Comparison of ENCODE assay signal across 8 cellular contexts in the genomic region with DNA sequence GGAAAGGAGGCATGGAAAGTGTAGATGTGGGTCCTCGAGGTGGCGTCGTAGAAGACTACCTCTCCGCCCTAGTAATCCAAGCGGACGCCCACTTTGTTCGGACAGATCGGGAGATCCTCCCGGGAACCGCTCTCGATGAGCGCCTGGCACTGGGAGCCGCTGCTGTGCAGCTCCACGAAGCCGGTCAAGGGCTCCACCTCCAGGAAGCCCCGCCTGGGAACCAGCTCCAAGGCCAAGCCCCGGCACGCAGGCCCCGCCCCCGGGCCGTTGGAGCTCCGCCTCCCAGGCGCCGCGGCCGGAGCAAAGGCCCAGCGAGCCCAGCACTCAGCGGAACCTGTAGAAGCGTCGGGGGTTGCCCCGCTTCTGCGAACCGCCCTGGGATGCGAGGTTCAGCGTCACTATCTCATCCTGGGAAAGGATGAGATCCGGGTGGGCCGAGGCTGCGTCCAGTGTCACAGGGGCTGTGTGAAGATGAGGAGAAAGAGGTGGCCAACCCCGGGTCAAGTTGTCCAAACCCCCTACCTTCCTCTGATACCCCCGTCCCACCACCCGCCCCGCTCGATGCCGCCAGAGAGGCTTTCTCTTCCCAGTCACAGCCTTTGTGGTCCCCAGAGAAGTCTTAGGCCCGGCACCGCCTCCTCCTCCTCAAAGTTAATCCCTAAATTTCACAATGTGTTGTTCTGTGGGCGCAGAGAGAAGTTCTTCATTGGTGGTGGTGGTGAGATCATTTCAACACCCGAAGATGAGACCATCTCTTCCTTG. TPM values are rescaled to one million over a fixed set of nuclear protein-coding genes. Genes with fewer than 3 reads are reported as not detected.
DNase-seq lines count a peak whose midpoint lies in the region; ATAC-seq and TF ChIP-seq lines count a peak whose summit lies in the region.

No MANE protein-coding gene starts in this region.

- no peak overlapping the region for H3K27ac Mint-ChIP-seq in activated naive CD8-positive, alpha-beta T cell treated with anti-CD3 and anti-CD28 coated beads, Interleukin-2, amount 10 ng/mL, durations not matched to agents 7 days and 5 days

- no peaks in the 10 kb centered on the region for H3K36me3 ChIP-seq in testis (ENCODE audit: low read depth, missing control alignments)

- POLR2A ChIA-PET in activated naive CD8-positive, alpha-beta T cell treated with anti-CD3 and anti-CD28 coated beads, Interleukin-2, amount 10 ng/mL, durations not matched to agents 7 days and 5 days (lab: Charles Lee): interaction anchor here (1.0 to 1.7 kb wide), 3 partner anchors 35 to 42 kb away, joined by 3 to 7 read pairs (median 3); a partner anchor contains a TSS

- peaks cover 19% of the 10 kb centered on the region for H3K4me1 ChIP-seq in testis

- H3K27me3 ChIP-seq in testis: no peaks in the 10 kb centered on the region

- no peak for TF ChIP-seq POLR2A in testis (IDR thresholded peaks at IDR 0.05)

- H3K9me3 Mint-ChIP-seq in activated naive CD8-positive, alpha-beta T cell treated with anti-CD3 and anti-CD28 coated beads, Interleukin-2, amount 10 ng/mL, durations not matched to agents 7 days and 5 days: no peaks in the 10 kb centered on the region

- H3K4me1 Mint-ChIP-seq in activated naive CD8-positive, alpha-beta T cell treated with anti-CD3 and anti-CD28 coated beads, Interleukin-2, amount 10 ng/mL, durations not matched to agents 7 days and 5 days: peaks cover 40% of the 10 kb centered on the region

- intact Hi-C loops in head of caudate nucleus (cut with DNase I): no loop called here
- intact Hi-C loops in testis (cut with DNase I; ENCODE audit: low total_unique reads): no loop called here

- H3K27me3 Mint-ChIP-seq in activated naive CD8-positive, alpha-beta T cell treated with anti-CD3 and anti-CD28 coated beads, Interleukin-2, amount 10 ng/mL, durations not matched to agents 7 days and 5 days: peaks cover 67% of the 10 kb centered on the region

- H3K4me3 ChIP-seq in testis: peak overlapping the region; percentile 25 to 44

- H3K9me3 ChIP-seq in testis: no peaks in the 10 kb centered on the region

- peak overlapping the region; percentile 89 for H3K4me3 Mint-ChIP-seq in activated naive CD8-positive, alpha-beta T cell treated with anti-CD3 and anti-CD28 coated beads, Interleukin-2, amount 10 ng/mL, durations not matched to agents 7 days and 5 days

- peak; percentile 56 for ATAC-seq in GM19035 (IDR thresholded peaks at IDR 0.05; ENCODE audit: unreplicated experiment)
- peak; percentile 64 for ATAC-seq in activated naive CD8-positive, alpha-beta T cell treated with anti-CD3 and anti-CD28 coated beads, Interleukin-2, amount 10 ng/mL, durations not matched to agents 7 days and 5 days (ENCODE audit: low read depth)
- peak; percentile 93 for ATAC-seq in omental fat pad (ENCODE audit: low FRiP score)

- DNase-seq in ACHN (peak; percentile 85), KBM-7 (peak; percentile 80), SKM-1 treated with dmso at 0.1 percent for 144 hours (lab: John Stamatoyannopoulos, UW; ENCODE audit: unreplicated experiment) (peak; percentile 55), head of caudate nucleus (peak; percentile 71 to 95 (median 87)), omental fat pad (ENCODE audit: low spot score) (peak; percentile 71), testis (peak; percentile 95)
- peak; percentile 70 for DNase-seq in activated naive CD8-positive, alpha-beta T cell treated with anti-CD3 and anti-CD28 coated beads, Interleukin-2, amount 10 ng/mL, durations not matched to agents 7 days and 5 days

- peak overlapping the region; percentile 60 to 61 for H3K27ac ChIP-seq in testis

- TF ChIP-seq CTCF in omental fat pad (IDR thresholded peaks at IDR 0.05): no peak
- TF ChIP-seq CTCF in testis (IDR thresholded peaks at IDR 0.05): no peak

- in situ Hi-C loops in ACHN (cut with HindIII; ENCODE audit: low pct_ligation_motif_present, low pct_unique_long_range_greater_than_20kb, low sequenced_read_pairs) (no loop called here), KBM-7 (cut with MboI; ENCODE audit: low pct_unique_long_range_greater_than_20kb, low sequenced_read_pairs) (no loop called here)

- no peaks in the 10 kb centered on the region for H3K36me3 Mint-ChIP-seq in activated naive CD8-positive, alpha-beta T cell treated with anti-CD3 and anti-CD28 coated beads, Interleukin-2, amount 10 ng/mL, durations not matched to agents 7 days and 5 days

- 14 to 15% methylated on average over 31 to 47 of the region's 48 CpGs for WGBS in testis, 2 donors

RNA-seq across cellular contexts. Expression of a gene that starts 10.8 kb away (rescaled TPM):
- not detected for total RNA-seq in activated naive CD8-positive, alpha-beta T cell treated with anti-CD3 and anti-CD28 coated beads, Interleukin-2, amount 10 ng/mL, durations not matched to agents 7 days and 5 days
- total RNA-seq in omental fat pad (not detected), testis (1 to 10 TPM in 1 of 2 donors, under 1 TPM in 1; 0.50 to 4.0 TPM)
- polyA plus RNA-seq in testis (ENCODE audit: insufficient read depth, low read depth, low replicate concordance): 6.4 TPM

RNA-seq across cellular contexts. Expression of a gene that starts 26.6 kb away (rescaled TPM):
- not detected for total RNA-seq in activated naive CD8-positive, alpha-beta T cell treated with anti-CD3 and anti-CD28 coated beads, Interleukin-2, amount 10 ng/mL, durations not matched to agents 7 days and 5 days
- total RNA-seq in omental fat pad: 1 to 10 TPM in 1 of 4 donors, under 1 TPM in 3; 0.36 to 1.7 (median 0.71) TPM
- total RNA-seq in testis: 1 to 10 TPM; 3.5 to 4.3 TPM
- polyA plus RNA-seq in testis (ENCODE audit: insufficient read depth, low read depth, low replicate concordance): 2.7 TPM

RNA-seq across cellular contexts. Expression of a gene that starts 33.8 kb away (rescaled TPM):
- not detected for total RNA-seq in activated naive CD8-positive, alpha-beta T cell treated with anti-CD3 and anti-CD28 coated beads, Interleukin-2, amount 10 ng/mL, durations not matched to agents 7 days and 5 days
- total RNA-seq in omental fat pad (not detected), testis (under 1 TPM; 0.19 to 0.79 TPM)
- 7.5 TPM for polyA plus RNA-seq in testis (ENCODE audit: insufficient read depth, low read depth, low replicate concordance)

RNA-seq across cellular contexts. Expression of a gene that starts 35.1 kb away (rescaled TPM):
- total RNA-seq in activated naive CD8-positive, alpha-beta T cell treated with anti-CD3 and anti-CD28 coated beads, Interleukin-2, amount 10 ng/mL, durations not matched to agents 7 days and 5 days: 10 to 100 TPM; 52.5 to 53.8 TPM
- total RNA-seq in omental fat pad: 10 to 100 TPM; 27.9 to 38.4 (median 30.7) TPM
- 10 to 100 TPM; 40.2 to 55.0 TPM for total RNA-seq in testis
- 91.8 TPM for polyA plus RNA-seq in testis (ENCODE audit: insufficient read depth, low read depth, low replicate concordance)

RNA-seq across cellular contexts. Expression of a gene that starts 41.1 kb away (rescaled TPM):
- 10 to 100 TPM; 55.5 to 55.6 TPM for total RNA-seq in activated naive CD8-positive, alpha-beta T cell treated with anti-CD3 and anti-CD28 coated beads, Interleukin-2, amount 10 ng/mL, durations not matched to agents 7 days and 5 days
- total RNA-seq in omental fat pad (10 to 100 TPM; 22.5 to 39.2 (median 24.9) TPM), testis (10 to 100 TPM; 29.4 to 33.7 TPM)
- polyA plus RNA-seq in testis (ENCODE audit: insufficient read depth, low read depth, low replicate concordance): 56.8 TPM

Comparison
In these comparisons a context has a peak if more than half of its experiments do, and no peak if none do; other contexts are left out.
1. Peak in every context shown above with its lines: DNase-seq, ATAC-seq, H3K4me3 ChIP-seq and H3K27ac ChIP-seq.